8 cellular contexts compared by ENCODE assay signal in genomic region chr11:554824-555499, GRCh38. TPM values are rescaled to one million over a fixed set of nuclear protein-coding genes. Genes with fewer than 3 reads are reported as not detected.
DNase-seq lines count a peak whose midpoint lies in the region; ATAC-seq and TF ChIP-seq lines count a peak whose summit lies in the region.

No MANE protein-coding gene starts in this region.

- no peak overlapping the region for H3K14ac ChIP-seq in mesenchymal stem cell (ENCODE audit: low read length in 2 of 2)

- no peak overlapping the region for H2BK5ac ChIP-seq in mesenchymal stem cell (ENCODE audit: low read depth, low read length, poor library complexity, severe bottlenecking)

- H3K9me3 Mint-ChIP-seq in activated CD4-positive, alpha-beta T cell treated with anti-CD3 and anti-CD28 coated beads, Interleukin-2, amount 10 ng/mL, durations not matched to agents 24 days and 14 days: no peaks in the 10 kb centered on the region
- H3K9me3 Mint-ChIP-seq in stimulated activated naive B cell treated with anti-CD40 and anti-IgM and Interleukin-4, amounts not matched to agents 10 μg/mL and 1 μg/mL and 100 μg/mL, for 72 hours: no peaks in the 10 kb centered on the region

- H3K27ac Mint-ChIP-seq in activated CD4-positive, alpha-beta T cell treated with anti-CD3 and anti-CD28 coated beads, Interleukin-2, amount 10 ng/mL, durations not matched to agents 24 days and 14 days: no peak overlapping the region
- peak overlapping the region; percentile 31 for H3K27ac Mint-ChIP-seq in stimulated activated naive B cell treated with anti-CD40 and anti-IgM and Interleukin-4, amounts not matched to agents 10 μg/mL and 1 μg/mL and 100 μg/mL, for 72 hours

- 2% methylated on average over 34 of the region's 65 CpGs for WGBS in mesenchymal stem cell

- peak overlapping the region in 38 of 59 donors; percentile 11 to 54 (median 34) for H3K4me3 ChIP-seq in dorsolateral prefrontal cortex
- H3K4me3 ChIP-seq in mesenchymal stem cell (ENCODE audit: insufficient read depth in 1 of 2, low read depth in 1 of 2, low read length in 2 of 2): peak overlapping the region in 1 of 2 experiments; percentile 48

- no peaks in the 10 kb centered on the region for H3K79me1 ChIP-seq in mesenchymal stem cell (replicated peaks; ENCODE audit: low read length, poor library complexity, severe bottlenecking)

- H2BK15ac ChIP-seq in mesenchymal stem cell (ENCODE audit: low read depth, poor library complexity, severe bottlenecking): peak overlapping the region; percentile 32

- H3K9ac ChIP-seq in mesenchymal stem cell (ENCODE audit: low read length): no peak overlapping the region

- H2AFZ ChIP-seq in mesenchymal stem cell (ENCODE audit: low read depth, low read length): no peak overlapping the region

- no peaks in the 10 kb centered on the region for H3K36me3 Mint-ChIP-seq in activated CD4-positive, alpha-beta T cell treated with anti-CD3 and anti-CD28 coated beads, Interleukin-2, amount 10 ng/mL, durations not matched to agents 24 days and 14 days (ENCODE audit: low read depth)
- H3K36me3 Mint-ChIP-seq in stimulated activated naive B cell treated with anti-CD40 and anti-IgM and Interleukin-4, amounts not matched to agents 10 μg/mL and 1 μg/mL and 100 μg/mL, for 72 hours: peaks cover 0 to 3% of the 10 kb centered on the region in 2 donors

- DNase-seq in DMS153 treated with DMSO at 0.1 percent for 48 hours (lab: John Stamatoyannopoulos, UW; ENCODE audit: unreplicated experiment) (peak; percentile 50), NCI-H2227 (lab: John Stamatoyannopoulos, UW; ENCODE audit: unreplicated experiment) (peak; percentile 95), dorsolateral prefrontal cortex (peak in 2 of 10 donors; percentile 62 to 73), mesenchymal stem cell (peak; percentile 30)
- peak; percentile 93 for DNase-seq in activated CD4-positive, alpha-beta T cell treated with anti-CD3 and anti-CD28 coated beads, Interleukin-2, amount 10 ng/mL, durations not matched to agents 24 days and 14 days
- DNase-seq in stimulated activated naive B cell treated with anti-CD40 and anti-IgM and Interleukin-4, amounts not matched to agents 10 μg/mL and 1 μg/mL and 100 μg/mL, for 72 hours: no peak

- H4K91ac ChIP-seq in mesenchymal stem cell (ENCODE audit: low read length): no peak overlapping the region

- no peak overlapping the region for H3K4ac ChIP-seq in mesenchymal stem cell (ENCODE audit: low read depth in 1 of 2, low read length in 2 of 2)

- H3K27ac ChIP-seq in dorsolateral prefrontal cortex: no peak overlapping the region
- no peak overlapping the region for H3K27ac ChIP-seq in mesenchymal stem cell (ENCODE audit: low read length, poor library complexity, severe bottlenecking)

- no peak overlapping the region for H3K23ac ChIP-seq in mesenchymal stem cell (ENCODE audit: low read length in 2 of 2)

- peak; percentile 12 to 67 (median 50) for TF ChIP-seq CTCF in dorsolateral prefrontal cortex (IDR thresholded peaks at IDR 0.05 in 54 of 56, conservative IDR thresholded peaks at IDR 0.05 in 2 of 56; ENCODE audit: low read depth in 1 of 56, partially characterized antibody in 56 of 56)

- peak overlapping the region; percentile 51 for H3K4me3 Mint-ChIP-seq in activated CD4-positive, alpha-beta T cell treated with anti-CD3 and anti-CD28 coated beads, Interleukin-2, amount 10 ng/mL, durations not matched to agents 24 days and 14 days
- H3K4me3 Mint-ChIP-seq in stimulated activated naive B cell treated with anti-CD40 and anti-IgM and Interleukin-4, amounts not matched to agents 10 μg/mL and 1 μg/mL and 100 μg/mL, for 72 hours: peak overlapping the region; percentile 64 to 66

- H4K8ac ChIP-seq in mesenchymal stem cell (ENCODE audit: low read length): no peak overlapping the region

- no peak overlapping the region for H3K18ac ChIP-seq in mesenchymal stem cell (ENCODE audit: low read depth in 1 of 2, low read length in 2 of 2)

- H3K36me3 ChIP-seq in mesenchymal stem cell (ENCODE audit: control insufficient read depth in 1 of 2, insufficient read depth in 2 of 2, low read depth in 1 of 2, low read length in 2 of 2): no peaks in the 10 kb centered on the region

- H3K4me1 ChIP-seq in mesenchymal stem cell (ENCODE audit: control insufficient read depth, insufficient read depth, low read depth, low read length): peaks cover 22% of the 10 kb centered on the region

- peaks cover 15% of the 10 kb centered on the region for H3K27me3 Mint-ChIP-seq in activated CD4-positive, alpha-beta T cell treated with anti-CD3 and anti-CD28 coated beads, Interleukin-2, amount 10 ng/mL, durations not matched to agents 24 days and 14 days
- H3K27me3 Mint-ChIP-seq in stimulated activated naive B cell treated with anti-CD40 and anti-IgM and Interleukin-4, amounts not matched to agents 10 μg/mL and 1 μg/mL and 100 μg/mL, for 72 hours: peaks cover 3 to 6% of the 10 kb centered on the region in 2 donors

- H2AK5ac ChIP-seq in mesenchymal stem cell (ENCODE audit: low read length, severe bottlenecking): no peak overlapping the region

- H3K27me3 ChIP-seq in dorsolateral prefrontal cortex: peaks cover 0 to 81% (median 56%) of the 10 kb centered on the region in 45 donors
- H3K27me3 ChIP-seq in mesenchymal stem cell (ENCODE audit: control insufficient read depth in 1 of 2, insufficient read depth in 1 of 2, low read length in 2 of 2): peaks cover 12 to 78% of the 10 kb centered on the region in 2 experiments

- no peaks in the 10 kb centered on the region for H3K9me3 ChIP-seq in mesenchymal stem cell (ENCODE audit: control insufficient read depth, low read length)

- H2BK120ac ChIP-seq in mesenchymal stem cell (ENCODE audit: low read depth, low read length): no peak overlapping the region

- H2BK12ac ChIP-seq in mesenchymal stem cell (ENCODE audit: low read length in 2 of 2): no peak overlapping the region

- H3K4me2 ChIP-seq in mesenchymal stem cell (ENCODE audit: low read length, poor library complexity, severe bottlenecking): peak overlapping the region; percentile 79

- intact Hi-C loops in activated CD4-positive, alpha-beta T cell treated with anti-CD3 and anti-CD28 coated beads, Interleukin-2, amount 10 ng/mL, durations not matched to agents 24 days and 14 days (cut with micrococcal nuclease): loop anchor here (1.0 to 2.0 kb wide), 2 partner anchors 18 to 168 kb away; partner anchors contain the start of gene LRRC56
- intact Hi-C loops in dorsolateral prefrontal cortex (cut with DNase I): loop anchor here in 1 of 2 donors (10.0 kb wide), 1 partner anchor 220 kb away; the partner anchor contains the start of gene GATD1

- ATAC-seq in HG02678 (IDR thresholded peaks at IDR 0.05; ENCODE audit: unreplicated experiment) (peak; percentile 67), GM18502 (IDR thresholded peaks at IDR 0.05; ENCODE audit: poor library complexity, unreplicated experiment) (no peak)
- peak; percentile 86 to 89 for ATAC-seq in stimulated activated naive B cell treated with anti-CD40 and anti-IgM and Interleukin-4, amounts not matched to agents 10 μg/mL and 1 μg/mL and 100 μg/mL, for 72 hours (replicated peaks)

- peaks cover 3% of the 10 kb centered on the region for H3K4me1 Mint-ChIP-seq in activated CD4-positive, alpha-beta T cell treated with anti-CD3 and anti-CD28 coated beads, Interleukin-2, amount 10 ng/mL, durations not matched to agents 24 days and 14 days
- peaks cover 6 to 17% of the 10 kb centered on the region in 2 donors for H3K4me1 Mint-ChIP-seq in stimulated activated naive B cell treated with anti-CD40 and anti-IgM and Interleukin-4, amounts not matched to agents 10 μg/mL and 1 μg/mL and 100 μg/mL, for 72 hours

RNA-seq across cellular contexts. Expression of gene LMNTD2, which starts 5.6 kb away (rescaled TPM):
- 0.47 and 1.1 TPM in 2 replicates for total RNA-seq in activated CD4-positive, alpha-beta T cell treated with anti-CD3 and anti-CD28 coated beads, Interleukin-2, amount 10 ng/mL, durations not matched to agents 24 days and 14 days
- 1 to 10 TPM in 17 of 120 experiments, under 1 TPM in 67, not detected in 36; 0.20 to 2.8 (median 0.70) TPM for total RNA-seq in dorsolateral prefrontal cortex
- polyA plus RNA-seq in mesenchymal stem cell (2013, experiment 1 of 2): 0.46 TPM
- 0.67 TPM for polyA plus RNA-seq in mesenchymal stem cell (2013, experiment 2 of 2)

RNA-seq across cellular contexts. Expression of gene RASSF7, which starts 5.8 kb away (rescaled TPM):
- total RNA-seq in activated CD4-positive, alpha-beta T cell treated with anti-CD3 and anti-CD28 coated beads, Interleukin-2, amount 10 ng/mL, durations not matched to agents 24 days and 14 days: 21.8 and 23.1 TPM in 2 replicates
- 10 to 100 TPM in 34 of 120 experiments, 1 to 10 TPM in 86; 4.1 to 15.0 (median 8.8) TPM for total RNA-seq in dorsolateral prefrontal cortex
- polyA plus RNA-seq in mesenchymal stem cell (2013, experiment 1 of 2): 3.2 TPM
- 2.3 TPM for polyA plus RNA-seq in mesenchymal stem cell (2013, experiment 2 of 2)

RNA-seq across cellular contexts. Expression of gene LRRC56, which starts 17.6 kb away (rescaled TPM):
- total RNA-seq in activated CD4-positive, alpha-beta T cell treated with anti-CD3 and anti-CD28 coated beads, Interleukin-2, amount 10 ng/mL, durations not matched to agents 24 days and 14 days: 2.1 and 2.3 TPM in 2 replicates
- 1 to 10 TPM; 1.5 to 6.7 (median 3.8) TPM for total RNA-seq in dorsolateral prefrontal cortex
- polyA plus RNA-seq in mesenchymal stem cell (2013, experiment 1 of 2): 1.2 TPM
- polyA plus RNA-seq in mesenchymal stem cell (2013, experiment 2 of 2): 1.2 TPM

RNA-seq across cellular contexts. Expression of gene HRAS, which starts 19.6 kb away (rescaled TPM):
- 70.8 and 94.4 TPM in 2 replicates for total RNA-seq in activated CD4-positive, alpha-beta T cell treated with anti-CD3 and anti-CD28 coated beads, Interleukin-2, amount 10 ng/mL, durations not matched to agents 24 days and 14 days
- 100 to 1,000 TPM in 19 of 120 experiments, 10 to 100 TPM in 101; 50.7 to 122 (median 86.8) TPM for total RNA-seq in dorsolateral prefrontal cortex
- 41.9 TPM for polyA plus RNA-seq in mesenchymal stem cell (2013, experiment 1 of 2)
- polyA plus RNA-seq in mesenchymal stem cell (2013, experiment 2 of 2): 42.6 TPM

RNA-seq across cellular contexts. Expression of gene PHRF1, which starts 21.3 kb away (rescaled TPM):
- 54.8 and 57.4 TPM in 2 replicates for total RNA-seq in activated CD4-positive, alpha-beta T cell treated with anti-CD3 and anti-CD28 coated beads, Interleukin-2, amount 10 ng/mL, durations not matched to agents 24 days and 14 days
- total RNA-seq in dorsolateral prefrontal cortex: 10 to 100 TPM; 24.7 to 43.4 (median 32.3) TPM
- 13.2 TPM for polyA plus RNA-seq in mesenchymal stem cell (2013, experiment 1 of 2)
- 11.9 TPM for polyA plus RNA-seq in mesenchymal stem cell (2013, experiment 2 of 2)
